In the genomic region with DNA sequence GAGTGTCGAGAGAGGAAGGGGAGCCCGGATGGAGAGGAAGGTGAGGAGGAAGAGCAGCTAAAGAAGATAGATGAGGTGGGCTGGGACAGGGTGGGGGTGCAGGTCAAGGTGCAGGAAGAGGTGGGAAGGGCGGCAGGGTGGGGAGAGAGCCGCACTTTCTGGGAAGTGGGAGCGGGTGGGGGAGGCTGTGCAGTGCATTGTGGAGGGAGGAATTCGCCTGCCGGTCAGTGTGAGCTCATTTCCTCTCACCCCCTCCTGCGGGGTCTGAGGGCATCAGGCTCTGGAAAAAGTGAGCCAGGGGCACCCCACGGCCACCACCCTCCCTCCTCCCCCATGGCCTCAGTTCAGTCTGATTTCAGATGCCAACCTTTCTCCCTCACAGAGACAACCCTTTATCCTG, we compare ENCODE assay signal across 15 cellular contexts. TPM values are rescaled to one million over a fixed set of nuclear protein-coding genes. Genes with fewer than 3 reads are reported as not detected.
DNase-seq lines count a peak whose midpoint lies in the region; ATAC-seq and TF ChIP-seq lines count a peak whose summit lies in the region.
"Had no signal": no experiment of that assay in that cellular context is flagged by ENCODE, and none has a peak within 500 bp of the region (broad histone marks: within the 10 kb centered on the region; RNA-seq: fewer than 3 reads in every experiment).

No MANE protein-coding gene starts in this region.

- H2AK5ac ChIP-seq in H9 (ENCODE audit: insufficient read length, low read length): no peak overlapping the region

- no peak overlapping the region for H2AFZ ChIP-seq in H9 (ENCODE audit: low read length)

- ATAC-seq in stimulated activated effector memory CD8-positive, alpha-beta T cell treated with anti-CD3 and anti-CD28 coated beads, Interleukin-12 subunit alpha, Interleukin-12 subunit beta, amount 100 ng/mL, for 72 hours: no peak

- no peak overlapping the region for H3K4me2 ChIP-seq in H9 (ENCODE audit: insufficient read depth, insufficient read length, low read length)

- H3K4me1 ChIP-seq in H9 (ENCODE audit: insufficient read depth, low read length): peaks cover 26% of the 10 kb centered on the region; the same call in 1 of the 2 replicates

- 0 out of 5 replicates have a peak overlapping the region, but pooled peaks of 1 of the 2 experiments have one; percentile 13 for H3K4me3 Mint-ChIP-seq in H9
- H3K4me3 Mint-ChIP-seq in stimulated activated effector memory CD8-positive, alpha-beta T cell treated with anti-CD3 and anti-CD28 coated beads, Interleukin-12 subunit alpha, Interleukin-12 subunit beta, amount 100 ng/mL, for 72 hours: no peak overlapping the region
- H3K4me3 Mint-ChIP-seq in activated naive CD4-positive, alpha-beta T cell treated with anti-CD3 and anti-CD28 coated beads for 36 hours: no peak overlapping the region
- H3K4me3 Mint-ChIP-seq in activated CD4-positive, alpha-beta memory T cell treated with anti-CD3 and anti-CD28 coated beads, Interleukin-2, amount 10 ng/mL, durations not matched to agents 7 days and 5 days: no peak overlapping the region
- H3K4me3 Mint-ChIP-seq: activated B cell treated with CpG ODN at 0.5 μM for 24 hours had no signal

- no peak overlapping the region for H4K5ac ChIP-seq in H9 (ENCODE audit: insufficient read length, low read depth, low read length)

- TF ChIP-seq CTCF in H9 (conservative IDR thresholded peaks at IDR 0.05) (no peak), cardiac fibroblast (IDR thresholded peaks at IDR 0.05; ENCODE audit: low read depth, low read length) (no peak)

- H3K27ac ChIP-seq in H9 (ENCODE audit: insufficient read length, low read depth, low read length): no peak overlapping the region
- H3K27ac ChIP-seq: C4-2B, cardiac muscle cell had no signal

- H2BK20ac ChIP-seq in H9 (ENCODE audit: low read depth, low read length, poor library complexity, severe bottlenecking): no peak overlapping the region

- H4K91ac ChIP-seq in H9 (ENCODE audit: insufficient read length, low read depth, low read length): no peak overlapping the region

- no peak overlapping the region for H3K4ac ChIP-seq in H9 (ENCODE audit: low read depth, low read length)

- H4K20me1 ChIP-seq in H9 (ENCODE audit: control insufficient read depth, insufficient read depth, insufficient read length): no peaks in the 10 kb centered on the region

- H3K56ac ChIP-seq in H9 (ENCODE audit: insufficient read length, low read depth, low read length): no peak overlapping the region

- CTCF ChIA-PET in activated naive CD4-positive, alpha-beta T cell treated with anti-CD3 and anti-CD28 coated beads for 36 hours (lab: Charles Lee): interaction anchor here (1.8 kb wide), 1 partner anchor 71 kb away, joined by 5 read pairs; no protein-coding TSS in a partner anchor
- CTCF ChIA-PET in activated CD4-positive, alpha-beta memory T cell treated with anti-CD3 and anti-CD28 coated beads, Interleukin-2, amount 10 ng/mL, durations not matched to agents 7 days and 5 days (lab: Charles Lee): interaction anchor here (0.7 kb wide), 1 partner anchor 77 kb away, joined by 4 read pairs; no protein-coding TSS in a partner anchor

- no peak overlapping the region for H3K18ac ChIP-seq in H9 (ENCODE audit: insufficient read length, low read depth, low read length)

- no peak overlapping the region for H3T11ph ChIP-seq in H9 (ENCODE audit: low read length)

- intact Hi-C loops in activated naive CD4-positive, alpha-beta T cell treated with anti-CD3 and anti-CD28 coated beads for 36 hours (cut with micrococcal nuclease): loop anchor here (10.0 kb wide), 1 partner anchor 159 kb away; no protein-coding TSS in a partner anchor

- H3K9ac ChIP-seq in H9 (ENCODE audit: extremely low read depth, insufficient read length, low read length): no peak overlapping the region

- no peak overlapping the region for H3K4me3 ChIP-seq in cardiac fibroblast (replicated peaks in 1 of 2; ENCODE audit: low read depth in 2 of 2, low read length in 2 of 2)
- H3K4me3 ChIP-seq: cardiac muscle cell had no signal

- H2BK12ac ChIP-seq in H9 (ENCODE audit: insufficient read length, low read depth, low read length): no peak overlapping the region

- DNase-seq in H9: peak; percentile 38
- peak; percentile 33 to 53 for DNase-seq in cardiac fibroblast (ENCODE audit: low read depth in 2 of 2)
- DNase-seq in left kidney (ENCODE audit: low read depth, low spot score): peak; percentile 49
- DNase-seq in stimulated activated effector memory CD8-positive, alpha-beta T cell treated with anti-CD3 and anti-CD28 coated beads, Interleukin-12 subunit alpha, Interleukin-12 subunit beta, amount 100 ng/mL, for 72 hours (ENCODE audit: low spot score in 2 of 2): no peak
- no peak for DNase-seq in activated naive CD4-positive, alpha-beta T cell treated with anti-CD3 and anti-CD28 coated beads for 36 hours
- DNase-seq in activated CD4-positive, alpha-beta memory T cell treated with anti-CD3 and anti-CD28 coated beads, Interleukin-2, amount 10 ng/mL, durations not matched to agents 7 days and 5 days: no peak
- no peak for DNase-seq in hippocampal formation (lab: John Stamatoyannopoulos, UW)
- no peak for DNase-seq in mesenteric fat pad (ENCODE audit: low spot score)
- DNase-seq: activated B cell treated with CpG ODN at 0.5 μM for 24 hours; activated T-cell treated with anti-CD3 and anti-CD28 coated beads, Interleukin-2, amount 50 U/mL, for 48 hours; mammary epithelial cell; NCI-H1417 treated with DMSO at 0.1 percent for 48 hours; NCI-H748 treated with DMSO at 0.1 percent for 48 hours had no signal

- no peak overlapping the region for H3K14ac ChIP-seq in H9 (ENCODE audit: insufficient read depth, low read length)

- peaks cover 14% of the 10 kb centered on the region for H3K23me2 ChIP-seq in H9 (ENCODE audit: insufficient read length, low read depth, low read length, poor library complexity, severe bottlenecking)

- WGBS in H9 (ENCODE audit: extremely low coverage, insufficient read length, low lambda C conversion rate): no CpG with 5 or more reads among the region's 9 CpGs

- H3K9me3 ChIP-seq in H9 (ENCODE audit: control insufficient read depth, low read depth, low read length): no peaks in the 10 kb centered on the region

- H3K27me3 Mint-ChIP-seq in H9 (ENCODE audit: low read depth): peaks cover 6% of the 10 kb centered on the region
- H3K27me3 Mint-ChIP-seq in activated naive CD4-positive, alpha-beta T cell treated with anti-CD3 and anti-CD28 coated beads for 36 hours (ENCODE audit: low read depth): peaks cover 38% of the 10 kb centered on the region
- peaks cover 54% of the 10 kb centered on the region for H3K27me3 Mint-ChIP-seq in activated CD4-positive, alpha-beta memory T cell treated with anti-CD3 and anti-CD28 coated beads, Interleukin-2, amount 10 ng/mL, durations not matched to agents 7 days and 5 days

- POLR2A ChIA-PET in activated CD4-positive, alpha-beta memory T cell treated with anti-CD3 and anti-CD28 coated beads, Interleukin-2, amount 10 ng/mL, durations not matched to agents 7 days and 5 days (lab: Charles Lee): no interaction called here

- peaks cover 61 to 75% of the 10 kb centered on the region in 2 experiments for H3K4me1 Mint-ChIP-seq in H9
- H3K4me1 Mint-ChIP-seq in stimulated activated effector memory CD8-positive, alpha-beta T cell treated with anti-CD3 and anti-CD28 coated beads, Interleukin-12 subunit alpha, Interleukin-12 subunit beta, amount 100 ng/mL, for 72 hours: peaks cover 35% of the 10 kb centered on the region
- H3K4me1 Mint-ChIP-seq in activated naive CD4-positive, alpha-beta T cell treated with anti-CD3 and anti-CD28 coated beads for 36 hours (ENCODE audit: low read depth): peaks cover 6% of the 10 kb centered on the region
- peaks cover 7% of the 10 kb centered on the region for H3K4me1 Mint-ChIP-seq in activated CD4-positive, alpha-beta memory T cell treated with anti-CD3 and anti-CD28 coated beads, Interleukin-2, amount 10 ng/mL, durations not matched to agents 7 days and 5 days

- H3K23ac ChIP-seq in H9 (ENCODE audit: insufficient read length, low read depth, low read length): no peak overlapping the region

- peaks cover 11% of the 10 kb centered on the region; the same call in 1 of the 2 replicates for H3K79me2 ChIP-seq in H9 (ENCODE audit: insufficient read depth, low read length)

- no peak overlapping the region for H2BK15ac ChIP-seq in H9 (ENCODE audit: low read depth, low read length)

- no peaks in the 10 kb centered on the region for H3K79me1 ChIP-seq in H9 (ENCODE audit: insufficient read depth, low read depth, low read length, poor library complexity, severe bottlenecking)

- H4K8ac ChIP-seq in H9 (replicated peaks; ENCODE audit: insufficient read length, low read depth, low read length): no peak overlapping the region

- no peaks in the 10 kb centered on the region for H3K9me3 Mint-ChIP-seq in H9
- no peaks in the 10 kb centered on the region for H3K9me3 Mint-ChIP-seq in stimulated activated effector memory CD8-positive, alpha-beta T cell treated with anti-CD3 and anti-CD28 coated beads, Interleukin-12 subunit alpha, Interleukin-12 subunit beta, amount 100 ng/mL, for 72 hours
- no peaks in the 10 kb centered on the region for H3K9me3 Mint-ChIP-seq in activated naive CD4-positive, alpha-beta T cell treated with anti-CD3 and anti-CD28 coated beads for 36 hours
- H3K9me3 Mint-ChIP-seq in activated CD4-positive, alpha-beta memory T cell treated with anti-CD3 and anti-CD28 coated beads, Interleukin-2, amount 10 ng/mL, durations not matched to agents 7 days and 5 days: no peaks in the 10 kb centered on the region
- H3K9me3 Mint-ChIP-seq: activated B cell treated with CpG ODN at 0.5 μM for 24 hours had no signal

- no peak overlapping the region for H2BK5ac ChIP-seq in H9 (ENCODE audit: insufficient read length, low read length)

- no peaks in the 10 kb centered on the region for H3K27me3 ChIP-seq in H9 (ENCODE audit: insufficient read depth, low read length)
- H3K27me3 ChIP-seq: cardiac muscle cell had no signal

- H3K27ac Mint-ChIP-seq in H9: no peak overlapping the region
- H3K27ac Mint-ChIP-seq in stimulated activated effector memory CD8-positive, alpha-beta T cell treated with anti-CD3 and anti-CD28 coated beads, Interleukin-12 subunit alpha, Interleukin-12 subunit beta, amount 100 ng/mL, for 72 hours: peak overlapping the region; percentile 53
- H3K27ac Mint-ChIP-seq in activated naive CD4-positive, alpha-beta T cell treated with anti-CD3 and anti-CD28 coated beads for 36 hours: no peak overlapping the region
- no peak overlapping the region for H3K27ac Mint-ChIP-seq in activated CD4-positive, alpha-beta memory T cell treated with anti-CD3 and anti-CD28 coated beads, Interleukin-2, amount 10 ng/mL, durations not matched to agents 7 days and 5 days
- H3K27ac Mint-ChIP-seq: activated B cell treated with CpG ODN at 0.5 μM for 24 hours had no signal

- H2BK120ac ChIP-seq in H9 (ENCODE audit: low read depth, low read length, poor library complexity, severe bottlenecking): no peak overlapping the region

- no peaks in the 10 kb centered on the region for H3K36me3 Mint-ChIP-seq in H9 (ENCODE audit: insufficient read depth in 1 of 3, low read depth in 3 of 3)
- H3K36me3 Mint-ChIP-seq in stimulated activated effector memory CD8-positive, alpha-beta T cell treated with anti-CD3 and anti-CD28 coated beads, Interleukin-12 subunit alpha, Interleukin-12 subunit beta, amount 100 ng/mL, for 72 hours: no peaks in the 10 kb centered on the region
- H3K36me3 Mint-ChIP-seq in activated naive CD4-positive, alpha-beta T cell treated with anti-CD3 and anti-CD28 coated beads for 36 hours (ENCODE audit: low read depth): no peaks in the 10 kb centered on the region
- no peaks in the 10 kb centered on the region for H3K36me3 Mint-ChIP-seq in activated CD4-positive, alpha-beta memory T cell treated with anti-CD3 and anti-CD28 coated beads, Interleukin-2, amount 10 ng/mL, durations not matched to agents 7 days and 5 days (ENCODE audit: low read depth)

RNA-seq across cellular contexts. Expression of gene ARHGAP23, which starts 2.5 kb away (rescaled TPM):
- total RNA-seq in H9 (2021) (96.3 and 97.9 TPM in 2 replicates), mesenteric fat pad (63.4 TPM)
- total RNA-seq in activated naive CD4-positive, alpha-beta T cell treated with anti-CD3 and anti-CD28 coated beads for 36 hours: 1 to 10 TPM in 1 of 2 experiments, under 1 TPM in 1; 0.52 to 1.0 TPM
- under 1 TPM; 0.73 to 0.81 TPM for total RNA-seq in activated CD4-positive, alpha-beta memory T cell treated with anti-CD3 and anti-CD28 coated beads, Interleukin-2, amount 10 ng/mL, durations not matched to agents 7 days and 5 days

Comparison
In these comparisons a context has a peak if more than half of its experiments do, and no peak if none do; other contexts are left out.
1. DNase-seq: peak in H9 (single experiment), cardiac fibroblast (2 of 2) and left kidney (single experiment); none in stimulated activated effector memory CD8-positive, alpha-beta T cell treated with anti-CD3 and anti-CD28 coated beads, Interleukin-12 subunit alpha, Interleukin-12 subunit beta, amount 100 ng/mL, for 72 hours (0 of 2), activated naive CD4-positive, alpha-beta T cell treated with anti-CD3 and anti-CD28 coated beads for 36 hours (single experiment), activated CD4-positive, alpha-beta memory T cell treated with anti-CD3 and anti-CD28 coated beads, Interleukin-2, amount 10 ng/mL, durations not matched to agents 7 days and 5 days (single experiment), hippocampal formation (0 of 2) and mesenteric fat pad (single experiment).
2. RNA of gene ARHGAP23, which starts 2.5 kb away (total RNA-seq): 96.3 to 97.9 TPM in H9 and 63.4 TPM in mesenteric fat pad (single experiment); 0.52 to 1.0 TPM in activated naive CD4-positive, alpha-beta T cell treated with anti-CD3 and anti-CD28 coated beads for 36 hours and 0.73 to 0.81 TPM in activated CD4-positive, alpha-beta memory T cell treated with anti-CD3 and anti-CD28 coated beads, Interleukin-2, amount 10 ng/mL, durations not matched to agents 7 days and 5 days; every median in the first group is over 10 times any median in the second.